ENCODE assay signal across 28 cellular contexts in the genomic region with DNA sequence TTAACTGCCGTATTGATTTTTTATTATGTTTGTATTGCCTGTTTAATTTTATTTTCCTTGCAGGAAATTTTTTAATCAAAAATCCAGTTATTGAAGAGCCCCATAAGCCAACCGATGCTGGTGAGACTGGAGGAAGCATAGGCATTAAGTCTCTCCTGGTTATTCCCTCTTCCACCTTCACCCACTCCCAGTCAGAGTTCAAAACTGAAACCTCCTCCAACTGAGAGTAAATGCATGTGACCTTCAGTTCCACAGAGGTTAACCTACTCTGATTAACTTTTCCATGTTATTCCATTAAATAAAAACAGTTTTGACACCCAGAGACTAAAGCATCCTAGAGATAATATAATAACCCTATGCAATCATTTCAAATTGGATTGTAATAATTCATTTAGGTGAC.
"Had no signal": no experiment of that assay in that cellular context is flagged by ENCODE, and none has a peak within 500 bp of the region (broad histone marks: within the 10 kb centered on the region; RNA-seq: fewer than 3 reads in every experiment).

No MANE protein-coding gene starts in this region.

- DNase-seq: colonic mucosa; cortex of kidney; dermis blood vessel endothelial cell; dorsolateral prefrontal cortex; effector CD4-positive, alpha-beta T cell; effector CD8-positive, alpha-beta T cell; effector memory CD4-positive, alpha-beta T cell; effector memory CD8-positive, alpha-beta T cell; endodermal cell; erythroblast; esophagus squamous epithelium; foreskin fibroblast; foreskin keratinocyte; foreskin melanocyte; gastrocnemius medialis; glutamatergic neuron; head of caudate nucleus; heart left ventricle; heart right ventricle had no signal

- H3K4me1 ChIP-seq: colonic mucosa, esophagus muscularis mucosa, esophagus squamous epithelium, foreskin keratinocyte, gastrocnemius medialis, gastroesophageal sphincter, heart right ventricle had no signal

- ATAC-seq: effector memory CD8-positive, alpha-beta T cell; esophagus mucosa; foreskin keratinocyte; gastrocnemius medialis; gastroesophageal sphincter; heart left ventricle; heart right ventricle had no signal

- H3K27me3 ChIP-seq: colonic mucosa, gastrocnemius medialis, hepatocyte had no signal

- H3K4me3 ChIP-seq: colonic mucosa, coronary artery, dorsolateral prefrontal cortex, esophagus muscularis mucosa, esophagus squamous epithelium, gastrocnemius medialis, gastroesophageal sphincter, heart left ventricle, heart right ventricle, hepatocyte had no signal

- H3K9me3 Mint-ChIP-seq: dendritic cell treated with granulocyte-macrophage colony-stimulating factor and Interleukin-4, amounts not matched to agents 40 ng/mL and 50 ng/mL, for 4 days; effector memory CD8-positive, alpha-beta T cell; endodermal cell had no signal

- H3K4me3 Mint-ChIP-seq: dendritic cell treated with granulocyte-macrophage colony-stimulating factor and Interleukin-4, amounts not matched to agents 40 ng/mL and 50 ng/mL, for 4 days; effector memory CD8-positive, alpha-beta T cell; endodermal cell had no signal

- H3K79me2 ChIP-seq: hepatocyte had no signal

- H3K27ac ChIP-seq: colonic mucosa, coronary artery, dorsolateral prefrontal cortex, epithelial cell of prostate, esophagus muscularis mucosa, esophagus squamous epithelium, foreskin keratinocyte, gastrocnemius medialis, gastroesophageal sphincter, heart left ventricle, heart right ventricle, hepatocyte had no signal

- H3K9me3 ChIP-seq: colonic mucosa, esophagus muscularis mucosa, esophagus squamous epithelium, gastrocnemius medialis, gastroesophageal sphincter, heart left ventricle, heart right ventricle had no signal

- FAIRE-seq: endometrium, frontal cortex had no signal

- H3K36me3 ChIP-seq: colonic mucosa, esophagus muscularis mucosa, esophagus squamous epithelium, gastrocnemius medialis, gastroesophageal sphincter, heart left ventricle, heart right ventricle had no signal

- H3K4me2 ChIP-seq: hepatocyte had no signal

- H2AFZ ChIP-seq: hepatocyte had no signal

- H3K27ac Mint-ChIP-seq: dendritic cell treated with granulocyte-macrophage colony-stimulating factor and Interleukin-4, amounts not matched to agents 40 ng/mL and 50 ng/mL, for 4 days; effector memory CD8-positive, alpha-beta T cell; endodermal cell had no signal
